Comparison of ENCODE assay signal across 25 cellular contexts in the genomic region with DNA sequence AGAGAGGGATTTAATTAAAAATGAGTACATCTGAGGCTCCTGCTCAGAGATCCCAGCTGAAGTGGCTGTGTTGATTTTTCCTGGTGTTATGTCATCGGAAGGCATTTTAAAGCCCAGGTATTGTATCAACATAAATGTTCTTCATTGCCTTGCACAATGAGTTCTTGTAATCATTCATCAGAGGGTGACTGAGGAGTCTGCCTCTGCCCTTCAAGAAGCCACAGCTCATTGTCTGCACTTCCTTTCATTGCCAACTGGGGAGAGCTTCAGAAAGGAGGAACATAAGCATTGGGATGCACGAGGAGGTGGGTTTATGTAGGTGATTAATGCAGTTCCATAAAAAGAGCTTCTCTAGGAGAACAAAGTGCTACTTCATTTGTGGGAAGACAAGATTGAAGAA.
DNase-seq lines count a peak whose midpoint lies in the region; ATAC-seq and TF ChIP-seq lines count a peak whose summit lies in the region.
"Had no signal": no experiment of that assay in that cellular context is flagged by ENCODE, and none has a peak within 500 bp of the region (broad histone marks: within the 10 kb centered on the region; RNA-seq: fewer than 3 reads in every experiment).

No MANE protein-coding gene starts in this region.

- H3K27ac ChIP-seq in hepatocyte (no peak overlapping the region), right lobe of liver (no peak overlapping the region)
- H3K27ac ChIP-seq: cardiac muscle cell, KMS-11, psoas muscle, VCaP had no signal

- peak; percentile 37 for DNase-seq in COLO829 (ENCODE audit: low spot score)
- DNase-seq in HT1080 (ENCODE audit: low read depth): peak; percentile 9
- peak; percentile 75 for DNase-seq in SK-MEL-5 (ENCODE audit: low read depth, low spot score)
- peak; percentile 28 for DNase-seq in hepatocyte (ENCODE audit: low spot score)
- no peak for DNase-seq in right lobe of liver
- no peak for DNase-seq in DMS79 treated with DMSO at 0.1 percent for 48 hours (lab: John Stamatoyannopoulos, UW)
- DNase-seq in KG1 (lab: John Stamatoyannopoulos, UW): no peak
- DNase-seq in activated CD4-positive, alpha-beta T cell treated with anti-CD3 and anti-CD28 coated beads for 1 hour: no peak
- DNase-seq: activated CD4-positive, alpha-beta T cell treated with anti-CD3 and anti-CD28 coated beads, Interleukin-2, amount 10 ng/mL, durations not matched to agents 7 days and 5 days; activated CD8-positive, alpha-beta memory T cell treated with anti-CD3 and anti-CD28 coated beads, Interleukin-2, amount 10 ng/mL, durations not matched to agents 7 days and 5 days; activated naive CD4-positive, alpha-beta T cell treated with anti-CD3 and anti-CD28 coated beads, Interleukin-2, amount 50 U/mL, for 16 hours; activated T-cell treated with anti-CD3 and anti-CD28 coated beads, Interleukin-2, amount 50 U/mL, for 72 hours; CD4-positive, CD25-positive, alpha-beta regulatory T cell; cortex of kidney; DMS 273 treated with DMSO at 0.1 percent for 48 hours; kidney; NCI-H1092; NCI-H2081 treated with DMSO at 0.1 percent for 48 hours; NCI-H510A; psoas muscle; SK-N-SH; T-helper 2 cell had no signal

- TF ChIP-seq CTCF in hepatocyte (IDR thresholded peaks at IDR 0.05; ENCODE audit: poor library complexity) (no peak), right lobe of liver (IDR thresholded peaks at IDR 0.05) (no peak)

- intact Hi-C loops in right lobe of liver (cut with DNase I): no loop called here

- H3K4me2 ChIP-seq in hepatocyte: no peak overlapping the region
- H3K4me2 ChIP-seq: KMS-11, SK-N-SH had no signal

- no peak for ATAC-seq in right lobe of liver
- ATAC-seq: activated CD8-positive, alpha-beta memory T cell treated with anti-CD3 and anti-CD28 coated beads, Interleukin-2, amount 10 ng/mL, durations not matched to agents 7 days and 5 days; activated T-cell treated with anti-CD3 and anti-CD28 coated beads, Interleukin-2, amount 50 U/mL, for 72 hours; psoas muscle had no signal

- no peaks in the 10 kb centered on the region for H3K9me3 ChIP-seq in hepatocyte (ENCODE audit: low read depth)
- H3K9me3 ChIP-seq in right lobe of liver: no peaks in the 10 kb centered on the region
- H3K9me3 ChIP-seq: psoas muscle, SK-N-SH had no signal

- in situ Hi-C loops in SK-MEL-5 (cut with HindIII; ENCODE audit: low pct_unique_long_range_greater_than_20kb, low sequenced_read_pairs): no loop called here

- H2AFZ ChIP-seq in hepatocyte: no peak overlapping the region

- H3K4me3 ChIP-seq in hepatocyte (no peak overlapping the region), right lobe of liver (no peak overlapping the region)
- H3K4me3 ChIP-seq: cardiac muscle cell, psoas muscle had no signal

- H3K79me2 ChIP-seq in hepatocyte: no peaks in the 10 kb centered on the region

- no peaks in the 10 kb centered on the region for H3K9me2 ChIP-seq in hepatocyte (replicated peaks; ENCODE audit: insufficient read depth)
- H3K9me2 ChIP-seq: SK-N-SH had no signal

- WGBS in hepatocyte (ENCODE audit: low lambda C conversion rate, missing lambda C conversion rate): 61% methylated on average over 2 of the region's 2 CpGs
- WGBS in right lobe of liver (ENCODE audit: insufficient coverage, low coverage, low lambda C conversion rate, missing lambda C conversion rate): 49% methylated on average over 2 of the region's 2 CpGs

- H3K4me1 ChIP-seq in hepatocyte (ENCODE audit: insufficient read depth) (no peaks in the 10 kb centered on the region), right lobe of liver (no peaks in the 10 kb centered on the region)
- H3K4me1 ChIP-seq: psoas muscle had no signal

- H4K20me1 ChIP-seq in hepatocyte (ENCODE audit: insufficient read depth, poor library complexity, severe bottlenecking): no peaks in the 10 kb centered on the region

- H3K27me3 ChIP-seq in hepatocyte (no peaks in the 10 kb centered on the region), right lobe of liver (no peaks in the 10 kb centered on the region)
- H3K27me3 ChIP-seq: cardiac muscle cell had no signal

- H3K36me3 ChIP-seq in hepatocyte (replicated peaks; ENCODE audit: insufficient read depth, low read depth) (no peaks in the 10 kb centered on the region), right lobe of liver (no peaks in the 10 kb centered on the region)
- H3K36me3 ChIP-seq: cardiac muscle cell had no signal

- no peak for TF ChIP-seq POLR2A in right lobe of liver (IDR thresholded peaks at IDR 0.05)

Comparison
In these comparisons a context has a peak if more than half of its experiments do, and no peak if none do; other contexts are left out.
1. DNase-seq: peak in COLO829 (single experiment), HT1080 (single experiment), SK-MEL-5 (single experiment) and hepatocyte (single experiment); none in right lobe of liver (0 of 3), DMS79 treated with DMSO at 0.1 percent for 48 hours (single experiment), KG1 (single experiment) and activated CD4-positive, alpha-beta T cell treated with anti-CD3 and anti-CD28 coated beads for 1 hour (single experiment).